21 cellular contexts compared by ENCODE assay signal in genomic region chr10:33773895-33774480, GRCh38.
DNase-seq lines count a peak whose midpoint lies in the region; ATAC-seq and TF ChIP-seq lines count a peak whose summit lies in the region.
"Had no signal": no experiment of that assay in that cellular context is flagged by ENCODE, and none has a peak within 500 bp of the region (broad histone marks: within the 10 kb centered on the region; RNA-seq: fewer than 3 reads in every experiment).

No MANE protein-coding gene starts in this region.

- no peak overlapping the region for H3K4me3 ChIP-seq in left ventricle myocardium inferior
- H3K4me3 ChIP-seq: PC-9 had no signal

- no peaks in the 10 kb centered on the region for H3K9me3 Mint-ChIP-seq in dendritic cell treated with granulocyte-macrophage colony-stimulating factor and Interleukin-4, amounts not matched to agents 40 ng/mL and 50 ng/mL, for 4 days
- H3K9me3 Mint-ChIP-seq in neural crest cell (no peaks in the 10 kb centered on the region), progenitor cell of endocrine pancreas (ENCODE audit: low read depth) (no peaks in the 10 kb centered on the region)

- H3K27ac ChIP-seq in left ventricle myocardium inferior (replicated peaks) = peak overlapping the region; percentile 71
- H3K27ac ChIP-seq: KMS-11, PC-9, RWPE1 had no signal

- TF ChIP-seq CTCF in left ventricle myocardium inferior (IDR thresholded peaks at IDR 0.05; ENCODE audit: borderline replicate concordance) (no peak), neural crest cell (conservative IDR thresholded peaks at IDR 0.05) (no peak), progenitor cell of endocrine pancreas (IDR thresholded peaks at IDR 0.05; ENCODE audit: unreplicated experiment) (no peak)

- DNase-seq in left ventricle myocardium inferior = no peak
- no peak for DNase-seq in left ventricle myocardium superior
- DNase-seq in neural crest cell (ENCODE audit: low read depth, low spot score) = no peak
- DNase-seq in iPS-NIHi7 (ENCODE audit: extremely low spot score) = no peak
- no peak for DNase-seq in activated gamma-delta T cell (lab: John Stamatoyannopoulos, UW)
- DNase-seq in progenitor cell of endocrine pancreas (ENCODE audit: low spot score, unreplicated experiment) = no peak
- DNase-seq: 8988T, DMS79 treated with DMSO at 0.1 percent for 48 hours, HCEC 1CT, MV-4-11, NCI-H1417, NCI-H187, NCI-H2107, NCI-H524, PC-9, SIG-M5 had no signal

- no peak for ATAC-seq in left ventricle myocardium superior
- no peak for ATAC-seq in GM18519 (IDR thresholded peaks at IDR 0.05; ENCODE audit: low FRiP score, unreplicated experiment)

- peaks cover 18% of the 10 kb centered on the region for H3K4me1 ChIP-seq in left ventricle myocardium inferior

- peaks cover 23% of the 10 kb centered on the region for H3K4me1 Mint-ChIP-seq in dendritic cell treated with granulocyte-macrophage colony-stimulating factor and Interleukin-4, amounts not matched to agents 40 ng/mL and 50 ng/mL, for 4 days (ENCODE audit: low read depth)
- H3K4me1 Mint-ChIP-seq in neural crest cell = peaks cover 51% of the 10 kb centered on the region
- H3K4me1 Mint-ChIP-seq in progenitor cell of endocrine pancreas (ENCODE audit: low read depth) = peaks cover 12% of the 10 kb centered on the region

- H3K4me3 Mint-ChIP-seq in dendritic cell treated with granulocyte-macrophage colony-stimulating factor and Interleukin-4, amounts not matched to agents 40 ng/mL and 50 ng/mL, for 4 days = no peak overlapping the region
- H3K4me3 Mint-ChIP-seq in neural crest cell (peak overlapping the region; percentile 25), progenitor cell of endocrine pancreas (ENCODE audit: low read depth) (no peak overlapping the region)

- H3K27me3 Mint-ChIP-seq in dendritic cell treated with granulocyte-macrophage colony-stimulating factor and Interleukin-4, amounts not matched to agents 40 ng/mL and 50 ng/mL, for 4 days = peaks cover 1% of the 10 kb centered on the region
- H3K27me3 Mint-ChIP-seq in neural crest cell (ENCODE audit: low read depth) (no peaks in the 10 kb centered on the region), progenitor cell of endocrine pancreas (no peaks in the 10 kb centered on the region)

- H3K36me3 ChIP-seq in left ventricle myocardium inferior = no peaks in the 10 kb centered on the region

- no peaks in the 10 kb centered on the region for H3K27me3 ChIP-seq in left ventricle myocardium inferior (ENCODE audit: low read depth)

- no peaks in the 10 kb centered on the region for H3K36me3 Mint-ChIP-seq in dendritic cell treated with granulocyte-macrophage colony-stimulating factor and Interleukin-4, amounts not matched to agents 40 ng/mL and 50 ng/mL, for 4 days (ENCODE audit: low read depth)
- H3K36me3 Mint-ChIP-seq in neural crest cell (ENCODE audit: low read depth) (no peaks in the 10 kb centered on the region), progenitor cell of endocrine pancreas (ENCODE audit: insufficient read depth) (no peaks in the 10 kb centered on the region)
- H3K36me3 Mint-ChIP-seq: CD14-positive monocyte had no signal

- H3K9me3 ChIP-seq in left ventricle myocardium inferior (replicated peaks) = no peaks in the 10 kb centered on the region

- intact Hi-C loops in left ventricle myocardium inferior (cut with micrococcal nuclease) = no loop called here
- intact Hi-C loops in left ventricle myocardium superior (cut with micrococcal nuclease) = no loop called here
- intact Hi-C loops in dendritic cell treated with granulocyte-macrophage colony-stimulating factor and Interleukin-4, amounts not matched to agents 40 ng/mL and 50 ng/mL, for 4 days (cut with micrococcal nuclease) = loop anchor here (10.0 kb wide), 1 partner anchor 439 kb away; the partner anchor contains the start of gene NRP1

- H3K27ac Mint-ChIP-seq in dendritic cell treated with granulocyte-macrophage colony-stimulating factor and Interleukin-4, amounts not matched to agents 40 ng/mL and 50 ng/mL, for 4 days = peak overlapping the region; percentile 67
- H3K27ac Mint-ChIP-seq in neural crest cell (ENCODE audit: unreplicated experiment) (no peak overlapping the region), progenitor cell of endocrine pancreas (no peak overlapping the region)
